13 cellular contexts compared by ENCODE assay signal in genomic region chr6:157244175-157244574, GRCh38.
DNase-seq lines count a peak whose midpoint lies in the region; ATAC-seq lines count a peak whose summit lies in the region.
"Had no signal": no experiment of that assay in that cellular context is flagged by ENCODE, and none has a peak within 500 bp of the region (broad histone marks: within the 10 kb centered on the region; RNA-seq: fewer than 3 reads in every experiment).

No MANE protein-coding gene starts in this region.

- ATAC-seq in GM21515 (IDR thresholded peaks at IDR 0.05; ENCODE audit: unreplicated experiment) = no peak
- ATAC-seq in GM21529 (IDR thresholded peaks at IDR 0.05; ENCODE audit: unreplicated experiment) = no peak
- ATAC-seq in HG03439 (IDR thresholded peaks at IDR 0.05; ENCODE audit: unreplicated experiment) = no peak
- ATAC-seq: GM12878; mucosa of descending colon; stimulated activated effector memory CD8-positive, alpha-beta T cell treated with anti-CD3 and anti-CD28 coated beads, Interleukin-12 subunit alpha, Interleukin-12 subunit beta, amount 100 ng/mL, for 72 hours had no signal

- DNase-seq in EL (peak; percentile 69), NOMO-1 treated with dmso at 0.1 percent for 144 hours (lab: John Stamatoyannopoulos, UW; ENCODE audit: unreplicated experiment) (peak; percentile 39), fibroblast of peridontal ligament (ENCODE audit: extremely low read depth) (peak; percentile 32), renal cortical epithelial cell (ENCODE audit: low read depth) (peak; percentile 49)
- DNase-seq in activated CD8-positive, alpha-beta memory T cell treated with anti-CD3 and anti-CD28 coated beads, Interleukin-2, amount 50 U/mL, for 48 hours = no peak
- DNase-seq: activated T-cell treated with anti-CD3 and anti-CD28 coated beads, Interleukin-2, amount 50 U/mL, for 1 hour; mucosa of descending colon; NCI-H1436 treated with DMSO at 0.1 percent for 48 hours had no signal
